Comparison of ENCODE assay signal across 23 cellular contexts in the genomic region with DNA sequence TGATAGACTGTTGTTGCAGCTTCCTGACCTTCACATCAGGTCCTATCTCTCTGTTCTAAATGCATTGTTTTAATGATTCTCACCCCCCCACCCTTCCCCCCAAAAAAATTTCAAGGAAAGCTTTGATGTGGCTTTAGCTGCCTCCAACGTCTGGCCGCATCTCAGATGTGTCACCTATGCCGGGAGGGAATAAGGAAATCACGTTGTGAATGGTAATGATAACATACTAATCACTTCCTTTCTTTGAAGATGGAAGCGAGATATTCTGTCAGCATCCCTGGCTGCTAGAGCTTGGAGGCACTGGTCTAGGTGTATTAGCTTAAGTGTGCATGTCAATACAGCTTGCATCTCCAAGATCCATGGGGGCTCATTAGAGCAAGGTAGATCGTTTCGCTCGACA.
"Had no signal": no experiment of that assay in that cellular context is flagged by ENCODE, and none has a peak within 500 bp of the region (broad histone marks: within the 10 kb centered on the region; RNA-seq: fewer than 3 reads in every experiment).

No MANE protein-coding gene starts in this region.

- H3K4me3 Mint-ChIP-seq: dendritic cell treated with granulocyte-macrophage colony-stimulating factor and Interleukin-4, amounts not matched to agents 40 ng/mL and 50 ng/mL, for 4 days; effector memory CD8-positive, alpha-beta T cell; memory B cell; mesothelial cell of epicardium; naive B cell; natural killer cell treated with Interleukin-12 subunit alpha and Interleukin-12 subunit beta and Interleukin-15 and Interleukin-18, amount 100 ng/mL, for 72 hours; neural progenitor cell; stimulated activated naive B cell treated with anti-CD40 and anti-IgM and Interleukin-4, amounts not matched to agents 10 μg/mL and 1 μg/mL and 100 μg/mL, for 72 hours; stimulated activated naive CD8-positive, alpha-beta T cell treated with anti-CD3 and anti-CD28 coated beads, Interleukin-15, Interleukin-2, amounts not matched to agents 100 ng/mL and 50 ng/mL, for 24 hours had no signal

- ATAC-seq: effector memory CD8-positive, alpha-beta T cell; gastrocnemius medialis; heart left ventricle; left lobe of liver; mucosa of descending colon; natural killer cell treated with Interleukin-12 subunit alpha and Interleukin-12 subunit beta and Interleukin-15 and Interleukin-18, amount 100 ng/mL, for 72 hours; right lobe of liver; stimulated activated naive B cell treated with anti-CD40 and anti-IgM and Interleukin-4, amounts not matched to agents 10 μg/mL and 1 μg/mL and 100 μg/mL, for 72 hours had no signal

- FAIRE-seq: endometrium had no signal

- H3K27me3 Mint-ChIP-seq: dendritic cell treated with granulocyte-macrophage colony-stimulating factor and Interleukin-4, amounts not matched to agents 40 ng/mL and 50 ng/mL, for 4 days; effector memory CD8-positive, alpha-beta T cell; memory B cell; naive B cell; natural killer cell treated with Interleukin-12 subunit alpha and Interleukin-12 subunit beta and Interleukin-15 and Interleukin-18, amount 100 ng/mL, for 72 hours; progenitor cell of endocrine pancreas; stimulated activated naive B cell treated with anti-CD40 and anti-IgM and Interleukin-4, amounts not matched to agents 10 μg/mL and 1 μg/mL and 100 μg/mL, for 72 hours had no signal

- H3K27ac Mint-ChIP-seq: dendritic cell treated with granulocyte-macrophage colony-stimulating factor and Interleukin-4, amounts not matched to agents 40 ng/mL and 50 ng/mL, for 4 days; effector memory CD8-positive, alpha-beta T cell; memory B cell; mesothelial cell of epicardium; naive B cell; natural killer cell treated with Interleukin-12 subunit alpha and Interleukin-12 subunit beta and Interleukin-15 and Interleukin-18, amount 100 ng/mL, for 72 hours; neural progenitor cell; progenitor cell of endocrine pancreas; stimulated activated naive B cell treated with anti-CD40 and anti-IgM and Interleukin-4, amounts not matched to agents 10 μg/mL and 1 μg/mL and 100 μg/mL, for 72 hours; stimulated activated naive CD8-positive, alpha-beta T cell treated with anti-CD3 and anti-CD28 coated beads, Interleukin-15, Interleukin-2, amounts not matched to agents 100 ng/mL and 50 ng/mL, for 24 hours had no signal

- DNase-seq: colonic mucosa; effector memory CD8-positive, alpha-beta T cell; gastrocnemius medialis; heart left ventricle; kidney; mucosa of descending colon; naive B cell; right lobe of liver; small intestine; stimulated activated CD4-positive, alpha-beta T cell treated with anti-CD3 and anti-CD28 coated beads, Interleukin-15, amount 100 ng/mL, for 24 hours; stimulated activated CD4-positive, alpha-beta T cell treated with anti-CD3 and anti-CD28 coated beads, Interleukin-2, amount 100 ng/mL, for 48 hours; stimulated activated naive B cell treated with anti-CD40 and anti-IgM and Interleukin-4, amounts not matched to agents 10 μg/mL and 1 μg/mL and 100 μg/mL, for 72 hours; upper lobe of left lung; uterus had no signal

- H3K9me3 Mint-ChIP-seq: dendritic cell treated with granulocyte-macrophage colony-stimulating factor and Interleukin-4, amounts not matched to agents 40 ng/mL and 50 ng/mL, for 4 days; effector memory CD8-positive, alpha-beta T cell; memory B cell; mesothelial cell of epicardium; naive B cell; natural killer cell treated with Interleukin-12 subunit alpha and Interleukin-12 subunit beta and Interleukin-15 and Interleukin-18, amount 100 ng/mL, for 72 hours; neural progenitor cell had no signal
